ENCODE assay signal across 19 cellular contexts in the genomic region with DNA sequence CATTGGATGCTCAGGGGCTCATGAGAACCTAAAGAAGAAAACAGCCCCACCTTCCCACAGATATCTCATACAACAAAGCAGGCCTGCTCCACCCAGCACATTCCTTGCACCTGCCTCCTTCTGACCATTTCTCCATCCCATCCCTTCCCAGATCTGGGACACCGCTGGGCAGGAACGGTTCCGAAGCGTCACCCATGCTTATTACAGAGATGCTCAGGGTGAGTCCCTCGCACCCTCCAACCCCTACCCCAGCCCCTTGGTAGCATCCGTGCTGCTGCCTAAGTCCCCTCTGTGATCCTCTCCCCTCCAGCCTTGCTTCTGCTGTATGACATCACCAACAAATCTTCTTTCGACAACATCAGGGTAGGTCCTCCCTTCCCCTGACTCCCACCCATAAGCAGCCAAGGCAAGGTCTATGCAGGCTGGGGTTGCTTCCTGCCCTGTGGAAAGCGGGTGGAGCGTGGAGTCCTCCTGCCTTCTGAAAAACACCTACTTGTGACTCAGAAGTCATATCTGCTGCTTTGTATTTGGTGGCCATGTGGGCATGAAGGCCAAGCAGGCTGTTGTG. TPM values are rescaled to one million over a fixed set of nuclear protein-coding genes. Genes with fewer than 3 reads are reported as not detected.
A peak's percentile ranks its signal among the peaks of the same experiment; 100 is the strongest.
DNase-seq lines count a peak whose midpoint lies in the region; ATAC-seq and TF ChIP-seq lines count a peak whose summit lies in the region.
"Had no signal": no experiment of that assay in that cellular context is flagged by ENCODE, and none has a peak within 500 bp of the region (broad histone marks: within the 10 kb centered on the region; RNA-seq: fewer than 3 reads in every experiment).

No MANE protein-coding gene starts in this region.

- H3K4me3 Mint-ChIP-seq in activated CD4-positive, alpha-beta T cell treated with anti-CD3 and anti-CD28 coated beads, Interleukin-2, amount 10 ng/mL, durations not matched to agents 7 days and 5 days = peak overlapping the region; percentile 67
- H3K4me3 Mint-ChIP-seq in dendritic cell treated with granulocyte-macrophage colony-stimulating factor and Interleukin-4, amounts not matched to agents 40 ng/mL and 50 ng/mL, for 4 days = no peak overlapping the region
- H3K4me3 Mint-ChIP-seq in stimulated activated memory B cell treated with anti-CD40 and anti-IgM and Interleukin-4, amounts not matched to agents 10 μg/mL and 1 μg/mL and 100 μg/mL, for 72 hours = no peak overlapping the region
- H3K4me3 Mint-ChIP-seq: nephron progenitor cell had no signal

- TF ChIP-seq POLR2A in Peyer's patch (IDR thresholded peaks at IDR 0.05) = no peak

- H3K4me3 ChIP-seq in Peyer's patch = no peak overlapping the region
- H3K4me3 ChIP-seq: left lung had no signal

- H3K9me3 ChIP-seq in Peyer's patch = no peaks in the 10 kb centered on the region
- H3K9me3 ChIP-seq: left lung had no signal

- H3K27me3 ChIP-seq in Peyer's patch = peaks cover 0 to 1% of the 10 kb centered on the region in 2 donors

- DNase-seq in activated CD4-positive, alpha-beta T cell treated with anti-CD3 and anti-CD28 coated beads, Interleukin-2, amount 10 ng/mL, durations not matched to agents 7 days and 5 days = no peak
- no peak for DNase-seq in activated CD4-positive, alpha-beta T cell treated with anti-CD3 and anti-CD28 coated beads, Interleukin-2, amount 50 U/mL, for 1 hour
- DNase-seq in Peyer's patch (peak in 1 of 3 donors; percentile 44), NAMALWA (ENCODE audit: low spot score) (no peak), NOMO-1 (lab: John Stamatoyannopoulos, UW; ENCODE audit: unreplicated experiment in 2 of 2) (no peak)
- DNase-seq: cortex of kidney; HCEC 1CT; hypothalamus; left lung; NCI-H1930; nephron progenitor cell; right cardiac atrium; stimulated activated CD4-positive, alpha-beta T cell treated with anti-CD3 and anti-CD28 coated beads, Interleukin-4, amount 100 ng/mL, for 24 hours; T-helper 9 cell had no signal

- ATAC-seq in stimulated activated memory B cell treated with anti-CD40 and anti-IgM and Interleukin-4, amounts not matched to agents 10 μg/mL and 1 μg/mL and 100 μg/mL, for 72 hours = no peak
- ATAC-seq in GM21526 (IDR thresholded peaks at IDR 0.05; ENCODE audit: low FRiP score, unreplicated experiment) = no peak
- ATAC-seq: left lung, right cardiac atrium had no signal

- POLR2A ChIA-PET in activated CD4-positive, alpha-beta T cell treated with anti-CD3 and anti-CD28 coated beads, Interleukin-2, amount 10 ng/mL, durations not matched to agents 7 days and 5 days (lab: Charles Lee) = no interaction called here

- CTCF ChIA-PET in activated CD4-positive, alpha-beta T cell treated with anti-CD3 and anti-CD28 coated beads, Interleukin-2, amount 10 ng/mL, durations not matched to agents 7 days and 5 days (lab: Charles Lee) = interaction anchor here (0.6 to 2.7 kb wide), 7 partner anchors 28 to 1523 kb away, joined by 3 to 14 read pairs (median 6); no protein-coding TSS in a partner anchor

- peak overlapping the region in 3 of 4 donors; percentile 28 to 82 (median 53) for H3K27ac ChIP-seq in Peyer's patch

- H3K9me3 Mint-ChIP-seq in activated CD4-positive, alpha-beta T cell treated with anti-CD3 and anti-CD28 coated beads, Interleukin-2, amount 10 ng/mL, durations not matched to agents 7 days and 5 days = peaks cover 4% of the 10 kb centered on the region
- H3K9me3 Mint-ChIP-seq in dendritic cell treated with granulocyte-macrophage colony-stimulating factor and Interleukin-4, amounts not matched to agents 40 ng/mL and 50 ng/mL, for 4 days = no peaks in the 10 kb centered on the region
- no peaks in the 10 kb centered on the region for H3K9me3 Mint-ChIP-seq in stimulated activated memory B cell treated with anti-CD40 and anti-IgM and Interleukin-4, amounts not matched to agents 10 μg/mL and 1 μg/mL and 100 μg/mL, for 72 hours
- H3K9me3 Mint-ChIP-seq: nephron progenitor cell had no signal

- H3K36me3 Mint-ChIP-seq in activated CD4-positive, alpha-beta T cell treated with anti-CD3 and anti-CD28 coated beads, Interleukin-2, amount 10 ng/mL, durations not matched to agents 7 days and 5 days (ENCODE audit: low read depth) = peaks cover 18% of the 10 kb centered on the region
- no peaks in the 10 kb centered on the region for H3K36me3 Mint-ChIP-seq in dendritic cell treated with granulocyte-macrophage colony-stimulating factor and Interleukin-4, amounts not matched to agents 40 ng/mL and 50 ng/mL, for 4 days (ENCODE audit: low read depth)
- no peaks in the 10 kb centered on the region for H3K36me3 Mint-ChIP-seq in stimulated activated memory B cell treated with anti-CD40 and anti-IgM and Interleukin-4, amounts not matched to agents 10 μg/mL and 1 μg/mL and 100 μg/mL, for 72 hours

- H3K27me3 Mint-ChIP-seq in activated CD4-positive, alpha-beta T cell treated with anti-CD3 and anti-CD28 coated beads, Interleukin-2, amount 10 ng/mL, durations not matched to agents 7 days and 5 days = no peaks in the 10 kb centered on the region
- H3K27me3 Mint-ChIP-seq in dendritic cell treated with granulocyte-macrophage colony-stimulating factor and Interleukin-4, amounts not matched to agents 40 ng/mL and 50 ng/mL, for 4 days = peaks cover 14% of the 10 kb centered on the region
- H3K27me3 Mint-ChIP-seq in stimulated activated memory B cell treated with anti-CD40 and anti-IgM and Interleukin-4, amounts not matched to agents 10 μg/mL and 1 μg/mL and 100 μg/mL, for 72 hours = no peaks in the 10 kb centered on the region

- peaks cover 0 to 55% (median 44%) of the 10 kb centered on the region in 4 donors for H3K4me1 ChIP-seq in Peyer's patch

- peak overlapping the region; percentile 96 for H3K27ac Mint-ChIP-seq in activated CD4-positive, alpha-beta T cell treated with anti-CD3 and anti-CD28 coated beads, Interleukin-2, amount 10 ng/mL, durations not matched to agents 7 days and 5 days
- peak overlapping the region; percentile 52 for H3K27ac Mint-ChIP-seq in dendritic cell treated with granulocyte-macrophage colony-stimulating factor and Interleukin-4, amounts not matched to agents 40 ng/mL and 50 ng/mL, for 4 days
- peak overlapping the region; percentile 74 for H3K27ac Mint-ChIP-seq in stimulated activated memory B cell treated with anti-CD40 and anti-IgM and Interleukin-4, amounts not matched to agents 10 μg/mL and 1 μg/mL and 100 μg/mL, for 72 hours
- H3K27ac Mint-ChIP-seq: nephron progenitor cell had no signal

- H3K36me3 ChIP-seq in Peyer's patch = no peaks in the 10 kb centered on the region
- H3K36me3 ChIP-seq: left lung had no signal

- peaks cover 93% of the 10 kb centered on the region for H3K4me1 Mint-ChIP-seq in activated CD4-positive, alpha-beta T cell treated with anti-CD3 and anti-CD28 coated beads, Interleukin-2, amount 10 ng/mL, durations not matched to agents 7 days and 5 days
- H3K4me1 Mint-ChIP-seq in dendritic cell treated with granulocyte-macrophage colony-stimulating factor and Interleukin-4, amounts not matched to agents 40 ng/mL and 50 ng/mL, for 4 days (ENCODE audit: low read depth) = peaks cover 86% of the 10 kb centered on the region
- peaks cover 69% of the 10 kb centered on the region for H3K4me1 Mint-ChIP-seq in stimulated activated memory B cell treated with anti-CD40 and anti-IgM and Interleukin-4, amounts not matched to agents 10 μg/mL and 1 μg/mL and 100 μg/mL, for 72 hours

- intact Hi-C loops in dendritic cell treated with granulocyte-macrophage colony-stimulating factor and Interleukin-4, amounts not matched to agents 40 ng/mL and 50 ng/mL, for 4 days (cut with micrococcal nuclease) = no loop called here

- no peak for TF ChIP-seq CTCF in Peyer's patch (IDR thresholded peaks at IDR 0.05)

RNA-seq across cellular contexts. Expression of a gene that starts 5.4 kb away (rescaled TPM):
- total RNA-seq in activated CD4-positive, alpha-beta T cell treated with anti-CD3 and anti-CD28 coated beads, Interleukin-2, amount 10 ng/mL, durations not matched to agents 7 days and 5 days = 100 to 1,000 TPM; 254 to 281 TPM
- 100 to 1,000 TPM; 121 to 600 (median 488) TPM for total RNA-seq in Peyer's patch

RNA-seq across cellular contexts. Expression of a gene that starts 6.0 kb away (rescaled TPM):
- total RNA-seq in activated CD4-positive, alpha-beta T cell treated with anti-CD3 and anti-CD28 coated beads, Interleukin-2, amount 10 ng/mL, durations not matched to agents 7 days and 5 days = 10 to 100 TPM; 28.2 to 30.4 TPM
- 10 to 100 TPM in 1 of 4 donors, 1 to 10 TPM in 3; 1.1 to 35.5 (median 4.4) TPM for total RNA-seq in Peyer's patch
- total RNA-seq: A673 had no signal

RNA-seq across cellular contexts. Expression of a gene that starts 30.3 kb away (rescaled TPM):
- total RNA-seq in activated CD4-positive, alpha-beta T cell treated with anti-CD3 and anti-CD28 coated beads, Interleukin-2, amount 10 ng/mL, durations not matched to agents 7 days and 5 days = not detected
- total RNA-seq in Peyer's patch = 1 to 10 TPM in 2 of 4 donors, not detected in 2; 1.1 to 1.7 TPM
- total RNA-seq: A673, LHCN-M2 had no signal

RNA-seq across cellular contexts. Expression of a gene that starts 33.1 kb away (rescaled TPM):
- 10 to 100 TPM; 28.6 to 34.4 TPM for total RNA-seq in activated CD4-positive, alpha-beta T cell treated with anti-CD3 and anti-CD28 coated beads, Interleukin-2, amount 10 ng/mL, durations not matched to agents 7 days and 5 days
- 10 to 100 TPM; 23.1 to 85.0 (median 37.4) TPM for total RNA-seq in Peyer's patch
